In genomic region chr12:94152292-94153083, GRCh38 we compare ENCODE assay signal across 12 cellular contexts. TPM values are rescaled to one million over a fixed set of nuclear protein-coding genes. Genes with fewer than 3 reads are reported as not detected.
DNase-seq lines count a peak whose midpoint lies in the region; ATAC-seq, FAIRE-seq and TF ChIP-seq lines count a peak whose summit lies in the region.
"Had no signal": no experiment of that assay in that cellular context is flagged by ENCODE, and none has a peak within 500 bp of the region (broad histone marks: within the 10 kb centered on the region; RNA-seq: fewer than 3 reads in every experiment).

No MANE protein-coding gene starts in this region.

- H3K4me3 Mint-ChIP-seq in CD14-positive monocyte = peak overlapping the region; percentile 99
- H3K4me3 Mint-ChIP-seq: CD8-positive, alpha-beta T cell; endodermal cell had no signal

- H3K4me1 Mint-ChIP-seq in CD14-positive monocyte = peaks cover 53% of the 10 kb centered on the region

- H3K9ac ChIP-seq in kidney (ENCODE audit: low read length in 2 of 2) = no peak overlapping the region
- H3K9ac ChIP-seq: GM23248 had no signal

- DNase-seq in CD14-positive monocyte (ENCODE audit: low spot score) (peak; percentile 61), DMS79 treated with DMSO at 0.1 percent for 48 hours (lab: John Stamatoyannopoulos, UW) (peak; percentile 57), NCI-H748 (lab: John Stamatoyannopoulos, UW; ENCODE audit: unreplicated experiment) (peak; percentile 65), left colon (no peak), AG08395 (ENCODE audit: low spot score) (no peak), kidney (no peak)
- DNase-seq in activated CD4-positive, CD25-positive, alpha-beta regulatory T cell treated with anti-CD3 and anti-CD28 coated beads, Interleukin-2, amount 50 U/mL, for 72 hours = no peak
- no peak for DNase-seq in stimulated activated CD8-positive, alpha-beta memory T cell treated with anti-CD3 and anti-CD28 coated beads, Interleukin-4, amount 100 ng/mL, for 48 hours
- DNase-seq: CD8-positive, alpha-beta T cell; GM23248 had no signal

- H3K36me3 ChIP-seq in kidney (ENCODE audit: control insufficient read depth in 1 of 2, insufficient read depth in 2 of 2, low read length in 2 of 2) = no peaks in the 10 kb centered on the region

- no peak for FAIRE-seq in kidney (lab: Jason Lieb, UNC)

- peaks cover 0 to 2% (median 0%) of the 10 kb centered on the region in 7 donors for H3K9me3 Mint-ChIP-seq in CD14-positive monocyte
- H3K9me3 Mint-ChIP-seq: CD8-positive, alpha-beta T cell; endodermal cell had no signal

- peaks cover 27 to 33% of the 10 kb centered on the region in 2 donors for H3K36me3 Mint-ChIP-seq in CD14-positive monocyte
- H3K36me3 Mint-ChIP-seq: CD8-positive, alpha-beta T cell had no signal

- intact Hi-C loops in CD14-positive monocyte (cut with micrococcal nuclease) (loop anchor here in 1 of 2 donors (10.0 kb wide), 1 partner anchor 112 kb away; no protein-coding TSS in a partner anchor), left colon (cut with DNase I, micrococcal nuclease) (no loop called here), kidney (cut with DNase I) (no loop called here)

- peaks cover 0 to 11% of the 10 kb centered on the region in 2 donors for H3K4me1 ChIP-seq in kidney (ENCODE audit: control insufficient read depth in 1 of 2, insufficient read depth in 1 of 2, low read depth in 1 of 2, low read length in 2 of 2)

- H3K27ac ChIP-seq in kidney (ENCODE audit: low read depth in 2 of 2, low read length in 2 of 2) = no peak overlapping the region
- H3K27ac ChIP-seq: GM23248 had no signal

- peak overlapping the region in 5 of 7 donors; percentile 10 to 50 (median 38) for H3K27ac Mint-ChIP-seq in CD14-positive monocyte
- H3K27ac Mint-ChIP-seq: CD8-positive, alpha-beta T cell; endodermal cell had no signal

- H3K27me3 Mint-ChIP-seq in CD14-positive monocyte (ENCODE audit: low read depth in 3 of 3) = peaks cover 0 to 6% (median 0%) of the 10 kb centered on the region in 3 donors

- H3K9me3 ChIP-seq in kidney (ENCODE audit: control insufficient read depth in 1 of 2, low read length in 2 of 2) = no peaks in the 10 kb centered on the region

- TF ChIP-seq CTCF in CD14-positive monocyte (IDR thresholded peaks at IDR 0.05) (no peak), kidney (IDR thresholded peaks at IDR 0.05; ENCODE audit: borderline replicate concordance, extremely low read depth, insufficient read depth) (no peak)

- H3K4me3 ChIP-seq in kidney (ENCODE audit: low read length in 2 of 2) = no peak overlapping the region
- H3K4me3 ChIP-seq: GM23248, lung had no signal

- peak; percentile 56 for ATAC-seq in left colon
- ATAC-seq: CD8-positive, alpha-beta T cell had no signal

RNA-seq across cellular contexts. Expression of gene PLXNC1, which starts 4.1 kb away (rescaled TPM):
- polyA plus RNA-seq in CD14-positive monocyte = 10 to 100 TPM; 14.3 to 15.4 TPM
- 10 to 100 TPM in 1 of 2 donors, 1 to 10 TPM in 1; 7.4 to 11.2 TPM for total RNA-seq in left colon
- 11.6 TPM for total RNA-seq in kidney
- polyA plus RNA-seq in kidney (ENCODE audit: insufficient read depth, low read depth, low replicate concordance) = 1.8 TPM

Comparison
In these comparisons a context has a peak if more than half of its experiments do, and no peak if none do; other contexts are left out.
1. DNase-seq: peak in CD14-positive monocyte (single experiment), DMS79 treated with DMSO at 0.1 percent for 48 hours (single experiment) and NCI-H748 (single experiment); none in left colon (0 of 2), activated CD4-positive, CD25-positive, alpha-beta regulatory T cell treated with anti-CD3 and anti-CD28 coated beads, Interleukin-2, amount 50 U/mL, for 72 hours (single experiment), AG08395 (single experiment), stimulated activated CD8-positive, alpha-beta memory T cell treated with anti-CD3 and anti-CD28 coated beads, Interleukin-4, amount 100 ng/mL, for 48 hours (single experiment) and kidney (single experiment).